8 cellular contexts compared by ENCODE assay signal in the genomic region with DNA sequence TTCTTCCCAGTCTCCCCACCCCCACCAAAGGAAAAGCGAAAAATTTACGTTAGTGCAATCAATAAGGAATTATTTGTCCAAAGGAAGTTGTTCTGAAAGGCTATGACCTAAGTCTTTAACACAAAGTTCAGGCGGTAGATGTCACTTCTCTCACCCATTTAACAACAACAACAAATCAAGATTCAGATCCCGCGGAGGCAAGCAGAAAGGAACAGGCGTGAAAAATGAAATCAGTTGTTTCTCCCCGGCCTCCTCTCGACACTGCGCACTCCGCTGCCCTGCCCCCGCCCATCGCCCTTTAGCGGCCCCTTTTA. TPM values are rescaled to one million over a fixed set of nuclear protein-coding genes. Genes with fewer than 3 reads are reported as not detected.
A peak's percentile ranks its signal among the peaks of the same experiment; 100 is the strongest.
DNase-seq lines count a peak whose midpoint lies in the region; ATAC-seq and TF ChIP-seq lines count a peak whose summit lies in the region.

No MANE protein-coding gene starts in this region.

- H3K4me2 ChIP-seq in GM23338 (peak overlapping the region; percentile 85), smooth muscle cell (peak overlapping the region; percentile 87)

- POLR2A ChIA-PET in activated CD8-positive, alpha-beta T cell treated with anti-CD3 and anti-CD28 coated beads, Interleukin-2, amount 10 ng/mL, durations not matched to agents 7 days and 5 days (lab: Charles Lee) = no interaction called here

- H3K4me1 ChIP-seq in CD4-positive, CD25-positive, alpha-beta regulatory T cell (ENCODE audit: control insufficient read depth, insufficient read depth, low read length, poor library complexity, severe bottlenecking) = peaks cover 20% of the 10 kb centered on the region
- H3K4me1 ChIP-seq in GM23338 (ENCODE audit: insufficient read depth) = peaks cover 21% of the 10 kb centered on the region
- H3K4me1 ChIP-seq in smooth muscle cell (ENCODE audit: low read depth) = peaks cover 17% of the 10 kb centered on the region

- H3K9me2 ChIP-seq in GM23338 (ENCODE audit: insufficient read depth) = peaks cover 3% of the 10 kb centered on the region; the same call in 1 of the 2 replicates

- H3F3A ChIP-seq in GM23338 (replicated peaks; ENCODE audit: low read depth) = peaks cover 7% of the 10 kb centered on the region; the same call in 1 of the 2 replicates
- H3F3A ChIP-seq in smooth muscle cell (ENCODE audit: low read depth) = peaks cover 7% of the 10 kb centered on the region

- H3K9me3 ChIP-seq in CD4-positive, CD25-positive, alpha-beta regulatory T cell (ENCODE audit: control insufficient read depth in 2 of 2, low read length in 2 of 2) = peaks cover 0 to 2% of the 10 kb centered on the region in 2 experiments
- no peaks in the 10 kb centered on the region for H3K9me3 ChIP-seq in smooth muscle cell (replicated peaks; ENCODE audit: low read depth)

- 2% methylated on average over 13 of the region's 13 CpGs for WGBS in smooth muscle cell (ENCODE audit: low lambda C conversion rate)

- no peaks in the 10 kb centered on the region for H3K36me3 ChIP-seq in CD4-positive, CD25-positive, alpha-beta regulatory T cell (ENCODE audit: control insufficient read depth, insufficient read depth, low read length)
- H3K36me3 ChIP-seq in GM23338 (ENCODE audit: insufficient read depth) = no peaks in the 10 kb centered on the region
- H3K36me3 ChIP-seq in smooth muscle cell (ENCODE audit: low read depth) = no peaks in the 10 kb centered on the region

- peak overlapping the region; percentile 90 for H3K9ac ChIP-seq in smooth muscle cell (ENCODE audit: low read depth)

- intact Hi-C loops in left ventricle myocardium superior (cut with micrococcal nuclease) = no loop called here

- H3K4me3 ChIP-seq in CD4-positive, CD25-positive, alpha-beta regulatory T cell (ENCODE audit: low read depth, low read length) = no peak overlapping the region
- H3K4me3 ChIP-seq in GM23338 (peak overlapping the region; percentile 75), smooth muscle cell (peak overlapping the region; percentile 85)

- peaks cover 62% of the 10 kb centered on the region for H3K27me3 Mint-ChIP-seq in CD4-positive, CD25-positive, alpha-beta regulatory T cell
- H3K27me3 Mint-ChIP-seq in GM23338 (ENCODE audit: insufficient read depth, low read depth, poor library complexity) = peaks cover 20% of the 10 kb centered on the region
- peaks cover 49% of the 10 kb centered on the region for H3K27me3 Mint-ChIP-seq in activated CD8-positive, alpha-beta T cell treated with anti-CD3 and anti-CD28 coated beads, Interleukin-2, amount 10 ng/mL, durations not matched to agents 7 days and 5 days (ENCODE audit: low read depth)

- H2AFZ ChIP-seq in GM23338 = peak overlapping the region; percentile 87
- H2AFZ ChIP-seq in smooth muscle cell (ENCODE audit: low read depth) = peak overlapping the region; percentile 89

- H3K79me2 ChIP-seq in GM23338 (replicated peaks; ENCODE audit: insufficient read depth) (peaks cover 34% of the 10 kb centered on the region), smooth muscle cell (ENCODE audit: low read depth) (peaks cover 28% of the 10 kb centered on the region)

- H3K27ac Mint-ChIP-seq in CD4-positive, CD25-positive, alpha-beta regulatory T cell = peak overlapping the region in 1 of 3 donors; percentile 4
- no peak overlapping the region for H3K27ac Mint-ChIP-seq in GM23338
- H3K27ac Mint-ChIP-seq in activated CD8-positive, alpha-beta T cell treated with anti-CD3 and anti-CD28 coated beads, Interleukin-2, amount 10 ng/mL, durations not matched to agents 7 days and 5 days = no peak overlapping the region

- CTCF ChIA-PET in activated CD8-positive, alpha-beta T cell treated with anti-CD3 and anti-CD28 coated beads, Interleukin-2, amount 10 ng/mL, durations not matched to agents 7 days and 5 days (lab: Charles Lee) = no interaction called here

- peaks cover 0 to 2% (median 0%) of the 10 kb centered on the region in 7 donors for H3K9me3 Mint-ChIP-seq in CD4-positive, CD25-positive, alpha-beta regulatory T cell
- H3K9me3 Mint-ChIP-seq in GM23338 = no peaks in the 10 kb centered on the region; the same call in 1 of the 3 replicates
- no peaks in the 10 kb centered on the region for H3K9me3 Mint-ChIP-seq in activated CD8-positive, alpha-beta T cell treated with anti-CD3 and anti-CD28 coated beads, Interleukin-2, amount 10 ng/mL, durations not matched to agents 7 days and 5 days (ENCODE audit: insufficient read depth)

- peaks cover 8% of the 10 kb centered on the region for H4K20me1 ChIP-seq in GM23338 (replicated peaks; ENCODE audit: insufficient read depth)
- H4K20me1 ChIP-seq in smooth muscle cell (ENCODE audit: low read depth) = peaks cover 34% of the 10 kb centered on the region

- peaks cover 40% of the 10 kb centered on the region for H3K27me3 ChIP-seq in CD4-positive, CD25-positive, alpha-beta regulatory T cell (ENCODE audit: control insufficient read depth, insufficient read depth, low read length)
- H3K27me3 ChIP-seq in GM23338 (ENCODE audit: insufficient read depth) (peaks cover 32% of the 10 kb centered on the region), smooth muscle cell (ENCODE audit: low read depth) (no peaks in the 10 kb centered on the region)

- TF ChIP-seq CTCF in GM23338 (conservative IDR thresholded peaks at IDR 0.05; ENCODE audit: low read depth in 2 of 2) (no peak), smooth muscle cell (IDR thresholded peaks at IDR 0.05; ENCODE audit: borderline replicate concordance, insufficient read depth, poor library complexity, severe bottlenecking) (no peak)

- peak in 1 of 3 donors; percentile 13 for DNase-seq in CD4-positive, CD25-positive, alpha-beta regulatory T cell
- peak; percentile 81 for DNase-seq in GM23338 (ENCODE audit: low spot score)
- DNase-seq in activated CD8-positive, alpha-beta T cell treated with anti-CD3 and anti-CD28 coated beads, Interleukin-2, amount 10 ng/mL, durations not matched to agents 7 days and 5 days = peak; percentile 25
- peak; percentile 81 for DNase-seq in left ventricle myocardium superior
- no peak for DNase-seq in smooth muscle cell (lab: John Stamatoyannopoulos, UW; ENCODE audit: unreplicated experiment)
- DNase-seq in NCI-H146 (lab: John Stamatoyannopoulos, UW) = no peak
- DNase-seq in glomerular visceral epithelial cell (ENCODE audit: extremely low spot score) = no peak

- peak in 1 of 2 donors; percentile 56 for ATAC-seq in CD4-positive, CD25-positive, alpha-beta regulatory T cell (ENCODE audit: low read depth in 2 of 2)
- no peak; the same call in 2 of the 3 replicates for ATAC-seq in GM23338
- no peak for ATAC-seq in activated CD8-positive, alpha-beta T cell treated with anti-CD3 and anti-CD28 coated beads, Interleukin-2, amount 10 ng/mL, durations not matched to agents 7 days and 5 days
- ATAC-seq in left ventricle myocardium superior = no peak
- ATAC-seq in HG02840 (IDR thresholded peaks at IDR 0.05; ENCODE audit: low FRiP score, unreplicated experiment) = no peak

- H3K4me1 Mint-ChIP-seq in CD4-positive, CD25-positive, alpha-beta regulatory T cell = peaks cover 4 to 19% (median 8%) of the 10 kb centered on the region in 4 donors
- H3K4me1 Mint-ChIP-seq in GM23338 = peaks cover 27% of the 10 kb centered on the region
- H3K4me1 Mint-ChIP-seq in activated CD8-positive, alpha-beta T cell treated with anti-CD3 and anti-CD28 coated beads, Interleukin-2, amount 10 ng/mL, durations not matched to agents 7 days and 5 days (ENCODE audit: low read depth) = peaks cover 10% of the 10 kb centered on the region

- H3K27ac ChIP-seq in CD4-positive, CD25-positive, alpha-beta regulatory T cell (ENCODE audit: insufficient read depth, low read length, poor library complexity, severe bottlenecking) = no peak overlapping the region
- no peak overlapping the region; the same call in 1 of the 2 replicates for H3K27ac ChIP-seq in GM23338 (ENCODE audit: low read depth)
- peak overlapping the region; percentile 91 for H3K27ac ChIP-seq in smooth muscle cell (ENCODE audit: low read depth)

- H3K4me3 Mint-ChIP-seq in CD4-positive, CD25-positive, alpha-beta regulatory T cell = peak overlapping the region; percentile 62 to 90 (median 80)
- H3K4me3 Mint-ChIP-seq in GM23338 = peak overlapping the region; percentile 86
- peak overlapping the region; percentile 68 for H3K4me3 Mint-ChIP-seq in activated CD8-positive, alpha-beta T cell treated with anti-CD3 and anti-CD28 coated beads, Interleukin-2, amount 10 ng/mL, durations not matched to agents 7 days and 5 days

- no peaks in the 10 kb centered on the region for H3K36me3 Mint-ChIP-seq in CD4-positive, CD25-positive, alpha-beta regulatory T cell
- peaks cover 11% of the 10 kb centered on the region for H3K36me3 Mint-ChIP-seq in GM23338 (ENCODE audit: low read depth)
- no peaks in the 10 kb centered on the region for H3K36me3 Mint-ChIP-seq in activated CD8-positive, alpha-beta T cell treated with anti-CD3 and anti-CD28 coated beads, Interleukin-2, amount 10 ng/mL, durations not matched to agents 7 days and 5 days (ENCODE audit: low read depth)

TF ChIP-seq in GM23338, 12 proteins besides CTCF, POLR2A, EP300 and RAD21 (continues in another document):
- TF ChIP-seq EZH2 (IDR thresholded peaks at IDR 0.05; ENCODE audit: low read depth, unreplicated experiment) = peak; percentile 1

RNA-seq across cellular contexts. Expression of a gene that starts 1.4 kb away (rescaled TPM):
- total RNA-seq in CD4-positive, CD25-positive, alpha-beta regulatory T cell = 0.76 TPM
- polyA plus RNA-seq in CD4-positive, CD25-positive, alpha-beta regulatory T cell = under 1 TPM in 1 of 4 donors, not detected in 3; 0.39 TPM
- total RNA-seq in GM23338 (2014; rRNA removed; shearing (Covaris generic)) = 17.2 and 19.3 TPM in 2 replicates
- polyA plus RNA-seq in GM23338 (2016; fragmentation: Nextera tagmentation; extraction: Ambion mirVana) (5.4 and 6.5 TPM in 2 replicates), smooth muscle cell (11.5 and 12.3 TPM in 2 replicates)
- under 1 TPM; 0.08 to 0.16 TPM for total RNA-seq in activated CD8-positive, alpha-beta T cell treated with anti-CD3 and anti-CD28 coated beads, Interleukin-2, amount 10 ng/mL, durations not matched to agents 7 days and 5 days
- total RNA-seq in left ventricle myocardium superior (43.7 TPM), smooth muscle cell (12.7 and 21.5 TPM in 2 replicates)

Comparison
In these comparisons a context has a peak if more than half of its experiments do, and no peak if none do; other contexts are left out.
1. DNase-seq: peak in GM23338 (single experiment), activated CD8-positive, alpha-beta T cell treated with anti-CD3 and anti-CD28 coated beads, Interleukin-2, amount 10 ng/mL, durations not matched to agents 7 days and 5 days (single experiment) and left ventricle myocardium superior (single experiment); none in smooth muscle cell (single experiment), NCI-H146 (single experiment) and glomerular visceral epithelial cell (single experiment).
2. Peak in every context shown above with its lines, with median percentiles within 50 percentile points of each other: H3K4me3 Mint-ChIP-seq.